ENCODE assay signal across 16 cellular contexts in genomic region chr6:147200711-147201110, GRCh38. TPM values are rescaled to one million over a fixed set of nuclear protein-coding genes. Genes with fewer than 3 reads are reported as not detected.
DNase-seq lines count a peak whose midpoint lies in the region; ATAC-seq, FAIRE-seq and TF ChIP-seq lines count a peak whose summit lies in the region.
"Had no signal": no experiment of that assay in that cellular context is flagged by ENCODE, and none has a peak within 500 bp of the region (broad histone marks: within the 10 kb centered on the region; RNA-seq: fewer than 3 reads in every experiment).

No MANE protein-coding gene starts in this region.

- H3K27me3 ChIP-seq in HepG2 (ENCODE audit: control insufficient read depth in 1 of 2, insufficient read depth in 2 of 2, low read length in 2 of 2) = no peaks in the 10 kb centered on the region; a peak in 2 of 5 replicates
- H3K27me3 ChIP-seq in right lobe of liver = no peaks in the 10 kb centered on the region
- no peaks in the 10 kb centered on the region for H3K27me3 ChIP-seq in Panc1 (ENCODE audit: control insufficient read depth, insufficient read depth, low read length)
- H3K27me3 ChIP-seq: BLaER1 had no signal

- no peaks in the 10 kb centered on the region for H3K36me3 ChIP-seq in HepG2 (replicated peaks in 1 of 2; ENCODE audit: control insufficient read depth in 1 of 2, insufficient read depth in 2 of 2, low read length in 2 of 2)
- no peaks in the 10 kb centered on the region for H3K36me3 ChIP-seq in right lobe of liver
- H3K36me3 ChIP-seq in Panc1 (ENCODE audit: control insufficient read depth, insufficient read depth, low read length) = no peaks in the 10 kb centered on the region
- H3K36me3 ChIP-seq: BLaER1 had no signal

- H4K20me1 ChIP-seq in HepG2 (ENCODE audit: insufficient read depth, low read length) = no peaks in the 10 kb centered on the region; the same call in 1 of the 2 replicates

- in situ Hi-C loops in HepG2 (cut with HindIII; ENCODE audit: extremely low pct_ligation_motif_present, low pct_unique_long_range_greater_than_20kb) = loop anchor here (10.0 kb wide), 2 partner anchors 216 to 296 kb away; no protein-coding TSS in a partner anchor
- in situ Hi-C loops in Panc1 (cut with HindIII; ENCODE audit: low pct_unique_long_range_greater_than_20kb, low sequenced_read_pairs) = no loop called here

- no peak overlapping the region for H2AFZ ChIP-seq in HepG2 (ENCODE audit: low read length)

- DNase-seq in HepG2 (ENCODE audit: low spot score) = no peak
- DNase-seq in right lobe of liver = no peak
- no peak for DNase-seq in Panc1 (ENCODE audit: low read depth, low spot score)
- DNase-seq in NCI-H1092 treated with DMSO at 0.1 percent for 48 hours (lab: John Stamatoyannopoulos, UW) = no peak
- no peak for DNase-seq in NCI-H1048 (lab: John Stamatoyannopoulos, UW)
- no peak for DNase-seq in stimulated activated naive CD8-positive, alpha-beta T cell treated with anti-CD3 and anti-CD28 coated beads, Interleukin-15, Interleukin-2, amounts not matched to agents 100 U/mL and 50 U/mL, for 24 hours
- DNase-seq: CD4-positive, alpha-beta memory T cell; DMS153; DMS79; GF-D8; GOT3; H7 had no signal

- H3K4me1 ChIP-seq in HepG2 (ENCODE audit: insufficient read depth, low read length) (peaks cover 14% of the 10 kb centered on the region), right lobe of liver (peaks cover 0 to 2% (median 0%) of the 10 kb centered on the region in 4 donors), Panc1 (ENCODE audit: control insufficient read depth, insufficient read depth, low read length) (peaks cover 4% of the 10 kb centered on the region)

- TF ChIP-seq CTCF in HepG2 (CRISPR knock-in tag; IDR thresholded peaks at IDR 0.05) = no peak
- no peak for TF ChIP-seq CTCF in right lobe of liver (IDR thresholded peaks at IDR 0.05)
- TF ChIP-seq CTCF in Panc1 (IDR thresholded peaks at IDR 0.05) = no peak

- TF ChIP-seq POLR2A in HepG2 (IDR thresholded peaks at IDR 0.05; ENCODE audit: insufficient read depth in 1 of 2, low read depth in 2 of 2, low read length in 2 of 2) = no peak
- no peak for TF ChIP-seq POLR2A in right lobe of liver (IDR thresholded peaks at IDR 0.05)

- POLR2A ChIA-PET in HepG2 (lab: Yijun Ruan, JAX) = no interaction called here
- POLR2A ChIA-PET in Panc1 (lab: Charles Lee) = no interaction called here

- ATAC-seq in HepG2 = no peak
- no peak for ATAC-seq in right lobe of liver
- no peak for ATAC-seq in Panc1
- no peak for ATAC-seq in stimulated activated naive CD8-positive, alpha-beta T cell treated with anti-CD3 and anti-CD28 coated beads, Interleukin-15, Interleukin-2, amounts not matched to agents 100 U/mL and 50 U/mL, for 24 hours
- ATAC-seq: A549, HCT116 had no signal

- H3K27ac ChIP-seq in HepG2 (ENCODE audit: extremely low read length, insufficient read depth, low read length) = no peak overlapping the region
- H3K27ac ChIP-seq in right lobe of liver = no peak overlapping the region
- H3K27ac ChIP-seq in Panc1 (ENCODE audit: low read length) = peak overlapping the region; percentile 75; the same call in 1 of the 2 replicates
- H3K27ac ChIP-seq: BLaER1 had no signal

- no TSS peak for BruUV-seq in HepG2 (replicated peaks; lab: Mats Ljungman, UMichigan)
- no TSS peak for BruUV-seq in Panc1 (replicated peaks; lab: Mats Ljungman, UMichigan)

- WGBS in HepG2 (ENCODE audit: low lambda C conversion rate) = 79% methylated on average over 1 of the region's 1 CpG
- 73% methylated on average over 1 of the region's 1 CpG for WGBS in right lobe of liver (ENCODE audit: insufficient coverage, low coverage, low lambda C conversion rate, missing lambda C conversion rate)

- CTCF ChIA-PET in HepG2 (lab: Yijun Ruan, JAX; ENCODE audit: low intra/inter-chr PET ratio, low total read pairs) (no interaction called here), Panc1 (lab: Charles Lee) (no interaction called here)

- H3K4me2 ChIP-seq in HepG2 (ENCODE audit: low read depth, low read length) = no peak overlapping the region

- H3K4me3 ChIP-seq in HepG2 (replicated peaks in 1 of 3; ENCODE audit: insufficient read depth in 1 of 3, low read depth in 2 of 3, low read length in 3 of 3) (no peak overlapping the region), right lobe of liver (no peak overlapping the region), Panc1 (ENCODE audit: low read depth in 2 of 2, low read length in 2 of 2) (no peak overlapping the region)
- H3K4me3 ChIP-seq: A549, BLaER1 had no signal

- no peak for TF ChIP-seq EP300 in HepG2 (IDR thresholded peaks at IDR 0.05; ENCODE audit: low read depth in 2 of 2, low read length in 2 of 2)
- no peak for TF ChIP-seq EP300 in HepG2 (CRISPR knock-in tag; IDR thresholded peaks at IDR 0.05; ENCODE audit: borderline replicate concordance)

- no peaks in the 10 kb centered on the region for H3K9me3 ChIP-seq in HepG2 (ENCODE audit: low read length)
- H3K9me3 ChIP-seq in right lobe of liver = no peaks in the 10 kb centered on the region
- H3K9me3 ChIP-seq in Panc1 (ENCODE audit: control insufficient read depth, insufficient read depth, low read depth, low read length) = no peaks in the 10 kb centered on the region
- H3K9me3 ChIP-seq: A549, BLaER1 had no signal

- FAIRE-seq in HepG2 (lab: Jason Lieb, UNC) (no peak), islet of Langerhans (lab: Jason Lieb, UNC) (peak; percentile 5)
- FAIRE-seq: A549 had no signal

- intact Hi-C loops in HepG2 (cut with micrococcal nuclease; ENCODE audit: unreplicated experiment) = loop anchor here (5.0 kb wide), 2 partner anchors 138 to 343 kb away; no protein-coding TSS in a partner anchor
- intact Hi-C loops in right lobe of liver (cut with DNase I) = no loop called here
- intact Hi-C loops in Panc1 (cut with micrococcal nuclease; ENCODE audit: unreplicated experiment) = no loop called here

- TF ChIP-seq RAD21 in HepG2 (CRISPR knock-in tag; IDR thresholded peaks at IDR 0.05) = no peak

- H3K9ac ChIP-seq in HepG2 (ENCODE audit: insufficient read depth, low read depth, low read length) = no peak overlapping the region
- H3K9ac ChIP-seq: BLaER1 had no signal

- H3K79me2 ChIP-seq in HepG2 (ENCODE audit: insufficient read depth, low read length) = peaks cover 15% of the 10 kb centered on the region

TF ChIP-seq in HepG2, 621 proteins besides CTCF, POLR2A, EP300 and RAD21:
- TF ChIP-seq ATF7 (IDR thresholded peaks at IDR 0.05) (peak; percentile 59; the same call in 1 of the 2 replicates), ATF7 (CRISPR knock-in tag; IDR thresholded peaks at IDR 0.05) (no peak), MTA1 (CRISPR knock-in tag; IDR thresholded peaks at IDR 0.05; ENCODE audit: borderline replicate concordance) (no peak)

RNA-seq across cellular contexts. Expression of gene STXBP5, which starts 3.5 kb away (rescaled TPM):
- total RNA-seq in HepG2 (2016; rRNA removed; fragmentation: Illumina TruSeq; extraction: Trizol) (19.4 and 21.8 TPM in 2 replicates), right lobe of liver (1 to 10 TPM; 3.9 to 7.6 (median 5.7) TPM), Panc1 (2021; ENCODE audit: unreplicated experiment) (77.8 TPM)
- total RNA-seq in HepG2 (2016; cell fraction: cytosol; rRNA removed; fragmentation: Illumina TruSeq; extraction: Trizol; ENCODE audit: low read depth) = 3.0 and 4.1 TPM in 2 replicates
- 18.5 and 18.8 TPM in 2 replicates for total RNA-seq in HepG2 (2016; cell fraction: insoluble cytoplasmic fraction; rRNA removed; fragmentation: Illumina TruSeq; extraction: Trizol)
- 6.7 and 8.3 TPM in 2 replicates for total RNA-seq in HepG2 (2016; cell fraction: membrane; rRNA removed; fragmentation: Illumina TruSeq; extraction: Trizol)
- total RNA-seq in HepG2 (2016; cell fraction: nucleus; rRNA removed; fragmentation: Illumina TruSeq; extraction: Trizol) = 36.7 and 39.8 TPM in 2 replicates
- polyA plus RNA-seq in HepG2 (2011; rRNA removed) = 8.8 and 9.5 TPM in 2 replicates
- polyA plus RNA-seq in HepG2 (2011; cell fraction: cytosol; rRNA removed) = 3.9 and 6.8 TPM in 2 replicates
- polyA plus RNA-seq in HepG2 (2011; cell fraction: nucleus; rRNA removed) = 7.1 and 11.0 TPM in 2 replicates
- polyA plus RNA-seq in HepG2 (2012) = 5.4 and 7.4 TPM in 2 replicates
- polyA plus RNA-seq in HepG2 (2016; cell fraction: cytosol; fragmentation: Illumina TruSeq; extraction: Trizol; ENCODE audit: low read depth) = 0.29 and 0.48 TPM in 2 replicates
- polyA plus RNA-seq in HepG2 (2016; cell fraction: insoluble cytoplasmic fraction; fragmentation: Illumina TruSeq; extraction: Trizol; ENCODE audit: low read depth) = 10.8 and 12.3 TPM in 2 replicates
- 1.5 and 1.9 TPM in 2 replicates for polyA plus RNA-seq in HepG2 (2016; cell fraction: membrane; fragmentation: Illumina TruSeq; extraction: Trizol; ENCODE audit: low read depth)
- 14.3 and 16.7 TPM in 2 replicates for polyA plus RNA-seq in HepG2 (2016; cell fraction: nucleus; fragmentation: Illumina TruSeq; extraction: Trizol; ENCODE audit: insufficient read depth, low read depth)
- polyA minus RNA-seq in HepG2 (2011; rRNA and poly(A)+ RNA removed; ENCODE audit: low replicate concordance) = 22.2 and 28.0 TPM in 2 replicates
- 22.2 and 25.0 TPM in 2 replicates for polyA minus RNA-seq in HepG2 (2011; cell fraction: cytosol; rRNA and poly(A)+ RNA removed)
- 87.7 and 92.5 TPM in 2 replicates for polyA minus RNA-seq in HepG2 (2011; cell fraction: nucleus; rRNA and poly(A)+ RNA removed)
- polyA plus RNA-seq in Panc1 (2012; ENCODE audit: insufficient read length) = 32.4 TPM
